In the genomic region with DNA sequence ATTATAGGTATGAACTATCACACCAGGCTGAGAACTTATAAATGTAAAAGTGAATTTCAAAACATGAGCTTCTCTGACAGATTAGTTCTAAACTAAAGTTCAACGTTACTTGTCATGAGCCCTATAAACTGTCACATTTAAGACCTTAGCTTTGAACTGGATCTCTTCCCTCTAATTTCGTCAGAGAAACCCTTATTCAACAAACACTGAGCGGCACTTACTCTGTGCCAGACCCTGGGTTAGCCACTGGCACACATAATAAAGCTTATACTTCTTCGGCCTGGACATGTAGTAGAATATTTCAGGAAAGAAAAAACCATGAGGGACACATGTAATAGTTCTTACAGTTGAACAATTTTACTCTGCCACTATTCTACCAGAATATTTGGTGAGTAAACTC, we compare ENCODE assay signal across 21 cellular contexts. TPM values are rescaled to one million over a fixed set of nuclear protein-coding genes. Genes with fewer than 3 reads are reported as not detected.
A peak's percentile ranks its signal among the peaks of the same experiment; 100 is the strongest.
DNase-seq lines count a peak whose midpoint lies in the region; ATAC-seq and TF ChIP-seq lines count a peak whose summit lies in the region.
"Had no signal": no experiment of that assay in that cellular context is flagged by ENCODE, and none has a peak within 500 bp of the region (broad histone marks: within the 10 kb centered on the region; RNA-seq: fewer than 3 reads in every experiment).

No MANE protein-coding gene starts in this region.

- peak overlapping the region; percentile 8 for H3K27ac Mint-ChIP-seq in activated T-helper 1 cell treated with anti-CD3 and anti-CD28 coated beads, Interleukin-12 subunit alpha, Interleukin-12 subunit beta, Interleukin-2, Interleukin-4 antibody, amounts not matched to agents 30 ng/mL and 10 ng/mL and 1 ng/mL, durations not matched to agents 14 hours and 24 hours and 36 hours
- peak overlapping the region; percentile 38 for H3K27ac Mint-ChIP-seq in memory B cell
- H3K27ac Mint-ChIP-seq: nephron had no signal

- peaks cover 2 to 93% (median 84%) of the 10 kb centered on the region in 9 donors for H3K4me1 ChIP-seq in heart right ventricle

- H3K4me1 Mint-ChIP-seq in activated T-helper 1 cell treated with anti-CD3 and anti-CD28 coated beads, Interleukin-12 subunit alpha, Interleukin-12 subunit beta, Interleukin-2, Interleukin-4 antibody, amounts not matched to agents 30 ng/mL and 10 ng/mL and 1 ng/mL, durations not matched to agents 14 hours and 24 hours and 36 hours (ENCODE audit: low read depth) = peaks cover 82% of the 10 kb centered on the region
- H3K4me1 Mint-ChIP-seq in memory B cell = peaks cover 43% of the 10 kb centered on the region

- no peaks in the 10 kb centered on the region for H3K9me3 Mint-ChIP-seq in activated T-helper 1 cell treated with anti-CD3 and anti-CD28 coated beads, Interleukin-12 subunit alpha, Interleukin-12 subunit beta, Interleukin-2, Interleukin-4 antibody, amounts not matched to agents 30 ng/mL and 10 ng/mL and 1 ng/mL, durations not matched to agents 14 hours and 24 hours and 36 hours
- no peaks in the 10 kb centered on the region for H3K9me3 Mint-ChIP-seq in memory B cell
- H3K9me3 Mint-ChIP-seq: nephron had no signal

- WGBS in heart right ventricle, 2 donors = 63 to 70% methylated on average over 4 of the region's 4 CpGs

- no peaks in the 10 kb centered on the region for H3K9me3 ChIP-seq in heart right ventricle
- H3K9me3 ChIP-seq: thoracic aorta had no signal

- no peak overlapping the region for H3K4me3 ChIP-seq in heart right ventricle
- H3K4me3 ChIP-seq: lung, thoracic aorta had no signal

- H3K27ac ChIP-seq in heart right ventricle = peak overlapping the region in 8 of 10 donors; percentile 43 to 98 (median 77)
- H3K27ac ChIP-seq: thoracic aorta had no signal

- peaks cover 25% of the 10 kb centered on the region for H3K36me3 Mint-ChIP-seq in activated T-helper 1 cell treated with anti-CD3 and anti-CD28 coated beads, Interleukin-12 subunit alpha, Interleukin-12 subunit beta, Interleukin-2, Interleukin-4 antibody, amounts not matched to agents 30 ng/mL and 10 ng/mL and 1 ng/mL, durations not matched to agents 14 hours and 24 hours and 36 hours (ENCODE audit: low read depth)
- H3K36me3 Mint-ChIP-seq in memory B cell = peaks cover 6% of the 10 kb centered on the region

- no peak for DNase-seq in heart right ventricle
- DNase-seq in Right ventricle myocardium superior = no peak
- no peak for DNase-seq in activated T-helper 1 cell treated with anti-CD3 and anti-CD28 coated beads, Interleukin-12 subunit alpha, Interleukin-12 subunit beta, Interleukin-2, Interleukin-4 antibody, amounts not matched to agents 30 ng/mL and 10 ng/mL and 1 ng/mL, durations not matched to agents 14 hours and 24 hours and 36 hours (ENCODE audit: low spot score)
- no peak for DNase-seq in memory B cell (ENCODE audit: low spot score in 2 of 2)
- DNase-seq in iPS-NIHi11 (ENCODE audit: low spot score) = no peak
- no peak for DNase-seq in mucosa of gallbladder (ENCODE audit: low spot score)
- no peak for DNase-seq in activated CD4-positive, alpha-beta T cell treated with anti-CD3 and anti-CD28 coated beads, Interleukin-2, amount 50 U/mL, for 1 hour
- DNase-seq: activated CD4-positive, alpha-beta T cell treated with anti-CD3 and anti-CD28 coated beads for 1 hour; activated CD8-positive, alpha-beta memory T cell treated with anti-CD3 and anti-CD28 coated beads, Interleukin-2, amount 50 U/mL, for 48 hours; aorta; COR-L47; NCI-H1417 treated with DMSO at 0.1 percent for 48 hours; NCI-H2171; NCI-H526 treated with DMSO at 0.1 percent for 48 hours; T1000 had no signal

- H3K4me3 Mint-ChIP-seq in activated T-helper 1 cell treated with anti-CD3 and anti-CD28 coated beads, Interleukin-12 subunit alpha, Interleukin-12 subunit beta, Interleukin-2, Interleukin-4 antibody, amounts not matched to agents 30 ng/mL and 10 ng/mL and 1 ng/mL, durations not matched to agents 14 hours and 24 hours and 36 hours = no peak overlapping the region
- no peak overlapping the region for H3K4me3 Mint-ChIP-seq in memory B cell
- H3K4me3 Mint-ChIP-seq: nephron had no signal

- H3K27me3 ChIP-seq in heart right ventricle = no peaks in the 10 kb centered on the region

- H3K27me3 Mint-ChIP-seq in activated T-helper 1 cell treated with anti-CD3 and anti-CD28 coated beads, Interleukin-12 subunit alpha, Interleukin-12 subunit beta, Interleukin-2, Interleukin-4 antibody, amounts not matched to agents 30 ng/mL and 10 ng/mL and 1 ng/mL, durations not matched to agents 14 hours and 24 hours and 36 hours (ENCODE audit: insufficient read depth) = no peaks in the 10 kb centered on the region
- H3K27me3 Mint-ChIP-seq in memory B cell = no peaks in the 10 kb centered on the region

- H3K36me3 ChIP-seq in heart right ventricle = no peaks in the 10 kb centered on the region
- H3K36me3 ChIP-seq: thoracic aorta had no signal

- TF ChIP-seq CTCF in heart right ventricle (IDR thresholded peaks at IDR 0.05) = no peak

- ATAC-seq in heart right ventricle = no peak
- no peak for ATAC-seq in Right ventricle myocardium superior (ENCODE audit: poor library complexity)
- no peak for ATAC-seq in memory B cell (ENCODE audit: low read depth)
- no peak for ATAC-seq in HG03280 (IDR thresholded peaks at IDR 0.05; ENCODE audit: unreplicated experiment)

- intact Hi-C loops in heart right ventricle (cut with DNase I) (no loop called here), Right ventricle myocardium superior (cut with DNase I) (no loop called here)
- intact Hi-C loops in activated T-helper 1 cell treated with anti-CD3 and anti-CD28 coated beads, Interleukin-12 subunit alpha, Interleukin-12 subunit beta, Interleukin-2, Interleukin-4 antibody, amounts not matched to agents 30 ng/mL and 10 ng/mL and 1 ng/mL, durations not matched to agents 14 hours and 24 hours and 36 hours (cut with micrococcal nuclease) = no loop called here

RNA-seq across cellular contexts. Expression of a gene that starts 5.6 kb away (rescaled TPM):
- total RNA-seq in heart right ventricle = 100 to 1,000 TPM in 8 of 10 donors, 10 to 100 TPM in 2; 93.8 to 121 (median 106) TPM
- 10 to 100 TPM; 21.0 to 34.7 TPM for polyA plus RNA-seq in heart right ventricle
- total RNA-seq in Right ventricle myocardium superior = 89.6 TPM
- 54.7 and 57.0 TPM in 2 replicates for total RNA-seq in activated T-helper 1 cell treated with anti-CD3 and anti-CD28 coated beads, Interleukin-12 subunit alpha, Interleukin-12 subunit beta, Interleukin-2, Interleukin-4 antibody, amounts not matched to agents 30 ng/mL and 10 ng/mL and 1 ng/mL, durations not matched to agents 14 hours and 24 hours and 36 hours
- total RNA-seq in mucosa of gallbladder = 54.9 TPM

RNA-seq across cellular contexts. Expression of a gene that starts 36.1 kb away (rescaled TPM):
- total RNA-seq in heart right ventricle (1 to 10 TPM; 2.1 to 6.3 (median 3.9) TPM), Right ventricle myocardium superior (3.2 TPM), mucosa of gallbladder (9.8 TPM)
- 1 to 10 TPM; 4.7 to 8.1 TPM for polyA plus RNA-seq in heart right ventricle
- total RNA-seq in activated T-helper 1 cell treated with anti-CD3 and anti-CD28 coated beads, Interleukin-12 subunit alpha, Interleukin-12 subunit beta, Interleukin-2, Interleukin-4 antibody, amounts not matched to agents 30 ng/mL and 10 ng/mL and 1 ng/mL, durations not matched to agents 14 hours and 24 hours and 36 hours = 11.6 and 12.7 TPM in 2 replicates

RNA-seq across cellular contexts. Expression of a gene that starts 56.2 kb away (rescaled TPM):
- total RNA-seq in heart right ventricle = 1 to 10 TPM in 1 of 10 donors, not detected in 9; 1.9 TPM
- under 1 TPM in 1 of 2 donors, not detected in 1; 0.10 TPM for polyA plus RNA-seq in heart right ventricle
- 0.27 TPM for total RNA-seq in Right ventricle myocardium superior
- not detected in 2 replicates for total RNA-seq in activated T-helper 1 cell treated with anti-CD3 and anti-CD28 coated beads, Interleukin-12 subunit alpha, Interleukin-12 subunit beta, Interleukin-2, Interleukin-4 antibody, amounts not matched to agents 30 ng/mL and 10 ng/mL and 1 ng/mL, durations not matched to agents 14 hours and 24 hours and 36 hours
- not detected for total RNA-seq in mucosa of gallbladder
- total RNA-seq: cerebellum, posterior vena cava, thoracic aorta had no signal
